In the genomic region with DNA sequence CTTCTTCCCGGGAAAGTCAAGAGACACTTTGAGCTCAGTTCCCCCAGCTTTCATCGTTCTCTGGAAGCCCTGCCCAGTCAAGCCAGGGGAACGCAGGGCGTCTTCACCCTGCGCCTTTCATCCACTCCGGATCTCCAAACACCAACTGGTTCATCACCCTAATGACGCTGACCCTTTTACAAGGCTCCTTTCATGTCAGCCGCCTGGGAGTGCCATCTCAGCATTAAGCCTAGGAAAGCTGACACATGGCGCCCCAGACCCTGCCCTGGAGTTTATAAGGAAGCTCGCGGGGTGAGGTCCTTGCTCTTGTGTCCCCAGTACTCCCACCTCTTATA, we compare ENCODE assay signal across 8 cellular contexts. TPM values are rescaled to one million over a fixed set of nuclear protein-coding genes. Genes with fewer than 3 reads are reported as not detected.
DNase-seq lines count a peak whose midpoint lies in the region; ATAC-seq and TF ChIP-seq lines count a peak whose summit lies in the region.

No MANE protein-coding gene starts in this region.

- peak overlapping the region; percentile 97 for H3K4me3 Mint-ChIP-seq in activated T-cell treated with anti-CD3 and anti-CD28 coated beads, Interleukin-2, amount 50 U/mL, for 24 hours

- H3K4me3 ChIP-seq in SJCRH30 (peak overlapping the region; percentile 92), prostate gland (peak overlapping the region; percentile 85 to 89)

- peak overlapping the region; percentile 94 for H3K27ac ChIP-seq in SJCRH30
- H3K27ac ChIP-seq in prostate gland, result peak overlapping the region; percentile 90 to 93

- peaks cover 9% of the 10 kb centered on the region for H3K4me1 ChIP-seq in SJCRH30
- peaks cover 8% of the 10 kb centered on the region for H3K4me1 ChIP-seq in prostate gland (replicated peaks)

- DNase-seq in activated T-cell treated with anti-CD3 and anti-CD28 coated beads, Interleukin-2, amount 50 U/mL, for 24 hours, result no peak
- DNase-seq in activated T-cell treated with anti-CD3 and anti-CD28 coated beads for 4 hours (no peak), SJCRH30 (no peak), prostate gland (ENCODE audit: low spot score) (no peak), midbrain (lab: John Stamatoyannopoulos, UW) (no peak), HPDE6-E6E7 (ENCODE audit: extremely low spot score) (no peak)

- H3K27me3 ChIP-seq in SJCRH30, result no peaks in the 10 kb centered on the region
- H3K27me3 ChIP-seq in prostate gland (replicated peaks; ENCODE audit: insufficient read depth), result no peaks in the 10 kb centered on the region

- peaks cover 2% of the 10 kb centered on the region for H3K9me3 Mint-ChIP-seq in activated T-cell treated with anti-CD3 and anti-CD28 coated beads, Interleukin-2, amount 50 U/mL, for 24 hours

- TF ChIP-seq POLR2A in prostate gland (IDR thresholded peaks at IDR 0.05), result no peak

- WGBS in prostate gland, result under 1% methylated on average over 11 of the region's 11 CpGs

- peaks cover 67% of the 10 kb centered on the region for H3K36me3 Mint-ChIP-seq in activated T-cell treated with anti-CD3 and anti-CD28 coated beads, Interleukin-2, amount 50 U/mL, for 24 hours (ENCODE audit: low read depth)

- ATAC-seq in esophagus mucosa, result peak; percentile 35
- no peak for ATAC-seq in GM21423 (IDR thresholded peaks at IDR 0.05; ENCODE audit: unreplicated experiment)

- peaks cover 7% of the 10 kb centered on the region; the same call in 1 of the 2 replicates for H3K36me3 ChIP-seq in SJCRH30
- H3K36me3 ChIP-seq in prostate gland, result peaks cover 0 to 3% of the 10 kb centered on the region in 2 donors

- intact Hi-C loops in prostate gland (cut with DNase I), result loop anchor here (5.0 kb wide), 1 partner anchor 51 kb away; the partner anchor contains the start of gene CNP

- H3K4me1 Mint-ChIP-seq in activated T-cell treated with anti-CD3 and anti-CD28 coated beads, Interleukin-2, amount 50 U/mL, for 24 hours (ENCODE audit: low read depth), result peaks cover 61% of the 10 kb centered on the region

- H3K27me3 Mint-ChIP-seq in activated T-cell treated with anti-CD3 and anti-CD28 coated beads, Interleukin-2, amount 50 U/mL, for 24 hours, result no peaks in the 10 kb centered on the region

- H3K9me3 ChIP-seq in SJCRH30 (replicated peaks), result no peaks in the 10 kb centered on the region
- H3K9me3 ChIP-seq in prostate gland, result no peaks in the 10 kb centered on the region

- no peak for TF ChIP-seq CTCF in prostate gland (IDR thresholded peaks at IDR 0.05)

- H3K27ac Mint-ChIP-seq in activated T-cell treated with anti-CD3 and anti-CD28 coated beads, Interleukin-2, amount 50 U/mL, for 24 hours, result peak overlapping the region; percentile 98

RNA-seq across cellular contexts. Expression of gene DNAJC7, which starts 0.6 kb away (rescaled TPM):
- 103 and 104 TPM in 2 replicates for total RNA-seq in SJCRH30 (2014; rRNA removed; shearing (Covaris generic))
- total RNA-seq in esophagus mucosa, result 75.5 TPM
- total RNA-seq in prostate gland, result 10 to 100 TPM; 57.8 to 60.4 TPM

RNA-seq across cellular contexts. Expression of gene NKIRAS2, which starts 2.1 kb away (rescaled TPM):
- total RNA-seq in SJCRH30 (2014; rRNA removed; shearing (Covaris generic)), result 80.3 and 81.6 TPM in 2 replicates
- total RNA-seq in esophagus mucosa, result 30.3 TPM
- total RNA-seq in prostate gland, result 10 to 100 TPM; 38.8 to 98.8 TPM

RNA-seq across cellular contexts. Expression of gene C17orf113, which starts 32.6 kb away (rescaled TPM):
- 0.18 and 0.49 TPM in 2 replicates for total RNA-seq in SJCRH30 (2014; rRNA removed; shearing (Covaris generic))
- 0.48 TPM for total RNA-seq in esophagus mucosa
- total RNA-seq in prostate gland, result 1 to 10 TPM; 4.2 to 4.8 TPM

RNA-seq across cellular contexts. Expression of gene CNP, which starts 51.2 kb away (rescaled TPM):
- 101 and 105 TPM in 2 replicates for total RNA-seq in SJCRH30 (2014; rRNA removed; shearing (Covaris generic))
- total RNA-seq in esophagus mucosa (89.9 TPM), prostate gland (100 to 1,000 TPM in 1 of 2 donors, 10 to 100 TPM in 1; 85.8 to 117 TPM)
